1 cellular context compared by ENCODE assay signal in genomic region chr3:71133874-71134273, GRCh38.
TF ChIP-seq lines count a peak whose summit lies in the region.

No MANE protein-coding gene starts in this region.

TF ChIP-seq in HepG2, 621 proteins besides CTCF, POLR2A, EP300 and RAD21 (continued from another document):
- TF ChIP-seq CEBPZ (IDR thresholded peaks at IDR 0.05; ENCODE audit: low read length) (no peak), ZBTB26 (CRISPR knock-in tag; IDR thresholded peaks at IDR 0.05; ENCODE audit: borderline replicate concordance) (no peak), ZNF749 (CRISPR knock-in tag; IDR thresholded peaks at IDR 0.05; ENCODE audit: borderline replicate concordance) (no peak), ZFP82 (CRISPR knock-in tag; IDR thresholded peaks at IDR 0.05; ENCODE audit: borderline replicate concordance) (0 out of 2 replicates have a peak, but pooled peaks have one; percentile 36), ZNF773 (CRISPR knock-in tag; IDR thresholded peaks at IDR 0.05; ENCODE audit: borderline replicate concordance) (no peak), TGIF2 (CRISPR knock-in tag; IDR thresholded peaks at IDR 0.05) (no peak), AHDC1 (CRISPR knock-in tag; IDR thresholded peaks at IDR 0.05; ENCODE audit: borderline replicate concordance) (0 out of 2 replicates have a peak, but pooled peaks have one; percentile 0), ISL2 (CRISPR knock-in tag; IDR thresholded peaks at IDR 0.05) (no peak), ZFAT (CRISPR knock-in tag; conservative IDR thresholded peaks at IDR 0.05) (no peak), SRF (IDR thresholded peaks at IDR 0.05; ENCODE audit: low read depth, low read length) (peak; percentile 59; the same call in 1 of the 2 replicates)
